Comparison of ENCODE assay signal across 7 cellular contexts in the genomic region with DNA sequence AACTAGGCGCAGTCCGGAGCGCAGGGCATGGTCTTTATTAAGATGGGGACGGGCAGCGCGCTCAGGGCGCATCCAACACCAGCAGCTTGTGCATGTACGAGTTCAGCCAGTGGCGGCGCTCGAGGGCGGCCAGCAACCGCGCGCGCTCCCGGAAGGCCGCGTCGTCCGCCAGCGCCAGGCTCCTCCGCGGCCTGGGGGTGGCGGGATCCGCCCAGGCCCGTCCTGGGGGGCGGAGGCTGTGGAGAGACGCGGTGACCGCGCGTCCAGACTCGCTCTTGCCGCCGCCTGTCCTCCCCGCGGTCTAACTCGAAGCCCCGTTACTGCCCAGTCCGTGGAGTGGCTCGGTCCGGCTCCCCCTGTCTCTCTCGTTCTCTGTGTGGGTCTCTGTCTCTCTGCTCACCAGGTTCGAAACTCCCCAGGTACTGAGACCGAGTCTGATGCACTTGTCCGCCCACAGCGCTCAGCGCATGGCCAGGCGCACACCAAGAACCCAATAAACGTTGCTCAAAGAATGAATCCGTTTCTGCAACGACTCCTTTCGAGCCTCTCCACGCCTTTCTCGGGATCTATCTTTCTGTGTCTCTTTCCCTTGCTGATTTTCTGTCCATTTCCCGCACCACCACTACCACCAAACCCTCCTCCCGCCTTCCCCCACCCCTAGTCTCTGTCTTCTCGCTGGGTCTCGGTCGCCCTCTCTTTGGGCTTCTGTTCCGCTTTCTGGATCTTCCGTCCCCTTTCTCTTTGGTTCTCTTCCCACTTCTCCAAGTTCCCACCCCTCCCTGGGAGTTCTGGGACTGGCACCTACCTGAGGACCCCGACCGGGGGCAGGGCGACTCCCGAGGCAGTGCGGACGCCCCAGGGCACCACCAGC. TPM values are rescaled to one million over a fixed set of nuclear protein-coding genes. Genes with fewer than 3 reads are reported as not detected.
DNase-seq lines count a peak whose midpoint lies in the region; ATAC-seq, FAIRE-seq and TF ChIP-seq lines count a peak whose summit lies in the region.
"Had no signal": no experiment of that assay in that cellular context is flagged by ENCODE, and none has a peak within 500 bp of the region (broad histone marks: within the 10 kb centered on the region; RNA-seq: fewer than 3 reads in every experiment).

No MANE protein-coding gene starts in this region.

- H3K27ac Mint-ChIP-seq in GM23338: no peak overlapping the region
- no peak overlapping the region for H3K27ac Mint-ChIP-seq in T-helper 17 cell

- H2AFZ ChIP-seq in GM23338: peak overlapping the region; percentile 96

- peak overlapping the region; percentile 84 for H3K4me2 ChIP-seq in GM23338

- no peaks in the 10 kb centered on the region; the same call in 2 of the 3 replicates for H3K36me3 Mint-ChIP-seq in GM23338 (ENCODE audit: low read depth)
- peaks cover 22% of the 10 kb centered on the region for H3K36me3 Mint-ChIP-seq in T-helper 17 cell (ENCODE audit: low read depth)

- H3K9me2 ChIP-seq in GM23338 (ENCODE audit: insufficient read depth): no peaks in the 10 kb centered on the region

- TF ChIP-seq CTCF in GM23338 (conservative IDR thresholded peaks at IDR 0.05; ENCODE audit: low read depth in 2 of 2) (peak; percentile 58 to 78), thoracic aorta (IDR thresholded peaks at IDR 0.05) (peak; percentile 30), kidney (IDR thresholded peaks at IDR 0.05; ENCODE audit: borderline replicate concordance, extremely low read depth, insufficient read depth) (no peak)

- H3K9me3 ChIP-seq in T-helper 17 cell (ENCODE audit: control insufficient read depth, low read length, poor library complexity, severe bottlenecking) (no peaks in the 10 kb centered on the region), thoracic aorta (no peaks in the 10 kb centered on the region), kidney (ENCODE audit: control insufficient read depth in 1 of 2, low read length in 2 of 2) (no peaks in the 10 kb centered on the region)

- no peak overlapping the region for H3K9ac ChIP-seq in kidney (ENCODE audit: low read length in 2 of 2)

- H3K27me3 ChIP-seq in GM23338 (ENCODE audit: insufficient read depth): peaks cover 62% of the 10 kb centered on the region
- H3K27me3 ChIP-seq in thoracic aorta (replicated peaks; ENCODE audit: insufficient read depth): peaks cover 52% of the 10 kb centered on the region

- peaks cover 29% of the 10 kb centered on the region for H3F3A ChIP-seq in GM23338 (replicated peaks; ENCODE audit: low read depth)

- H3K27me3 Mint-ChIP-seq in GM23338 (ENCODE audit: insufficient read depth, low read depth, poor library complexity) (peaks cover 67% of the 10 kb centered on the region), T-helper 17 cell (peaks cover 92% of the 10 kb centered on the region)

- H3K79me2 ChIP-seq in GM23338 (replicated peaks; ENCODE audit: insufficient read depth): no peaks in the 10 kb centered on the region

- H3K27ac ChIP-seq in GM23338 (ENCODE audit: low read depth) (no peak overlapping the region), thoracic aorta (no peak overlapping the region), kidney (ENCODE audit: low read depth in 2 of 2, low read length in 2 of 2) (no peak overlapping the region)

- no peaks in the 10 kb centered on the region for H3K36me3 ChIP-seq in GM23338 (ENCODE audit: insufficient read depth)
- H3K36me3 ChIP-seq in thoracic aorta: no peaks in the 10 kb centered on the region
- no peaks in the 10 kb centered on the region for H3K36me3 ChIP-seq in kidney (ENCODE audit: control insufficient read depth in 1 of 2, insufficient read depth in 2 of 2, low read length in 2 of 2)

- peaks cover 3% of the 10 kb centered on the region for H3K9me3 Mint-ChIP-seq in GM23338

- intact Hi-C loops in kidney (cut with DNase I): no loop called here

- H4K20me1 ChIP-seq in GM23338 (replicated peaks; ENCODE audit: insufficient read depth): peaks cover 4% of the 10 kb centered on the region; the same call in 1 of the 2 replicates

- H3K4me1 ChIP-seq in GM23338 (ENCODE audit: insufficient read depth) (peaks cover 43% of the 10 kb centered on the region), thoracic aorta (ENCODE audit: control insufficient read depth in 1 of 2, low read depth in 2 of 2) (peaks cover 12 to 28% of the 10 kb centered on the region in 2 donors), kidney (ENCODE audit: control insufficient read depth in 1 of 2, insufficient read depth in 1 of 2, low read depth in 1 of 2, low read length in 2 of 2) (peaks cover 0 to 5% of the 10 kb centered on the region in 2 donors)

- ATAC-seq in GM23338: peak; percentile 51
- peak; percentile 56 for ATAC-seq in T-helper 17 cell
- no peak for ATAC-seq in thoracic aorta (ENCODE audit: insufficient number of reproducible peaks, low FRiP score, low read depth)
- ATAC-seq in HG02759 (IDR thresholded peaks at IDR 0.05; ENCODE audit: unreplicated experiment): no peak

- no peak for FAIRE-seq in kidney (lab: Jason Lieb, UNC)

- H3K4me3 Mint-ChIP-seq in GM23338: peak overlapping the region; percentile 70
- peak overlapping the region; percentile 93 for H3K4me3 Mint-ChIP-seq in T-helper 17 cell

- peak; percentile 86 for DNase-seq in GM23338 (ENCODE audit: low spot score)
- DNase-seq in T-helper 17 cell: peak; percentile 30 to 46 (median 39)
- peak; percentile 30 for DNase-seq in foreskin melanocyte
- no peak for DNase-seq in thoracic aorta (ENCODE audit: low spot score)
- DNase-seq in kidney: no peak

- H3K4me3 ChIP-seq in GM23338: peak overlapping the region; percentile 61
- H3K4me3 ChIP-seq in thoracic aorta: peak overlapping the region; percentile 45
- no peak overlapping the region for H3K4me3 ChIP-seq in kidney (ENCODE audit: low read length in 2 of 2)

- H3K4me1 Mint-ChIP-seq in GM23338 (peaks cover 61% of the 10 kb centered on the region), T-helper 17 cell (peaks cover 66% of the 10 kb centered on the region)

TF ChIP-seq in GM23338, 12 proteins besides CTCF, POLR2A, EP300 and RAD21 (continues in another document):
- TF ChIP-seq CREB1 (CRISPR knock-in tag; IDR thresholded peaks at IDR 0.05; ENCODE audit: low read depth): peak; percentile 66
- TF ChIP-seq, protein P1, sequence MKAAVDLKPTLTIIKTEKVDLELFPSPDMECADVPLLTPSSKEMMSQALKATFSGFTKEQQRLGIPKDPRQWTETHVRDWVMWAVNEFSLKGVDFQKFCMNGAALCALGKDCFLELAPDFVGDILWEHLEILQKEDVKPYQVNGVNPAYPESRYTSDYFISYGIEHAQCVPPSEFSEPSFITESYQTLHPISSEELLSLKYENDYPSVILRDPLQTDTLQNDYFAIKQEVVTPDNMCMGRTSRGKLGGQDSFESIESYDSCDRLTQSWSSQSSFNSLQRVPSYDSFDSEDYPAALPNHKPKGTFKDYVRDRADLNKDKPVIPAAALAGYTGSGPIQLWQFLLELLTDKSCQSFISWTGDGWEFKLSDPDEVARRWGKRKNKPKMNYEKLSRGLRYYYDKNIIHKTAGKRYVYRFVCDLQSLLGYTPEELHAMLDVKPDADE (IDR thresholded peaks at IDR 0.05): no peak
- no peak for TF ChIP-seq JUNB (IDR thresholded peaks at IDR 0.05; ENCODE audit: unreplicated experiment)
- TF ChIP-seq EZH2 (IDR thresholded peaks at IDR 0.05; ENCODE audit: low read depth, unreplicated experiment): peak; percentile 84
- TF ChIP-seq STAT1 (IDR thresholded peaks at IDR 0.05; ENCODE audit: unreplicated experiment): no peak
- TF ChIP-seq ZNF331 (CRISPR knock-in tag; IDR thresholded peaks at IDR 0.05; ENCODE audit: low read depth): no peak
- no peak for TF ChIP-seq EZH2phosphoT487 (IDR thresholded peaks at IDR 0.05; ENCODE audit: unreplicated experiment)

RNA-seq across cellular contexts. Expression of a gene that starts 0.6 kb away (rescaled TPM):
- not detected in 2 replicates for total RNA-seq in GM23338 (2014; rRNA removed; shearing (Covaris generic))
- polyA plus RNA-seq in GM23338 (2016; fragmentation: Nextera tagmentation; extraction: Ambion mirVana) (1.3 and 1.6 TPM in 2 replicates), kidney (ENCODE audit: insufficient read depth, low read depth, low replicate concordance) (not detected)
- total RNA-seq in T-helper 17 cell (not detected), thoracic aorta (not detected), kidney (not detected)
- total RNA-seq: temporal lobe had no signal

RNA-seq across cellular contexts. Expression of a gene that starts 2.5 kb away (rescaled TPM):
- not detected in 2 replicates for total RNA-seq in GM23338 (2014; rRNA removed; shearing (Covaris generic))
- polyA plus RNA-seq in GM23338 (2016; fragmentation: Nextera tagmentation; extraction: Ambion mirVana) (1.2 and 1.7 TPM in 2 replicates), kidney (ENCODE audit: insufficient read depth, low read depth, low replicate concordance) (not detected)
- total RNA-seq in T-helper 17 cell (not detected), thoracic aorta (not detected), kidney (not detected)

RNA-seq across cellular contexts. Expression of a gene that starts 18.7 kb away (rescaled TPM):
- total RNA-seq in GM23338 (2014; rRNA removed; shearing (Covaris generic)): 0.90 and 1.6 TPM in 2 replicates
- polyA plus RNA-seq in GM23338 (2016; fragmentation: Nextera tagmentation; extraction: Ambion mirVana) (1.5 TPM in 2 replicates), kidney (ENCODE audit: insufficient read depth, low read depth, low replicate concordance) (0.45 TPM)
- total RNA-seq in T-helper 17 cell (not detected), thoracic aorta (1 to 10 TPM in 1 of 2 donors, under 1 TPM in 1; 0.54 to 2.8 TPM), kidney (1.4 TPM)

RNA-seq across cellular contexts. Expression of a gene that starts 29.0 kb away (rescaled TPM):
- total RNA-seq in GM23338 (2014; rRNA removed; shearing (Covaris generic)): 147 and 164 TPM in 2 replicates
- 93.6 and 103 TPM in 2 replicates for polyA plus RNA-seq in GM23338 (2016; fragmentation: Nextera tagmentation; extraction: Ambion mirVana)
- total RNA-seq in T-helper 17 cell: 100 to 1,000 TPM; 147 to 150 TPM
- 10 to 100 TPM; 60.2 to 95.4 TPM for total RNA-seq in thoracic aorta
- total RNA-seq in kidney: 74.0 TPM
- polyA plus RNA-seq in kidney (ENCODE audit: insufficient read depth, low read depth, low replicate concordance): 97.2 TPM

RNA-seq across cellular contexts. Expression of a gene that starts 30.4 kb away (rescaled TPM):
- 57.3 and 62.3 TPM in 2 replicates for total RNA-seq in GM23338 (2014; rRNA removed; shearing (Covaris generic))
- polyA plus RNA-seq in GM23338 (2016; fragmentation: Nextera tagmentation; extraction: Ambion mirVana) (16.8 and 20.0 TPM in 2 replicates), kidney (ENCODE audit: insufficient read depth, low read depth, low replicate concordance) (26.8 TPM)
- total RNA-seq in T-helper 17 cell (10 to 100 TPM; 34.8 to 38.0 TPM), thoracic aorta (10 to 100 TPM; 21.8 to 29.8 TPM), kidney (31.8 TPM)

Comparison
In these comparisons a context has a peak if more than half of its experiments do, and no peak if none do; other contexts are left out.
1. ATAC-seq: peak in GM23338 (single experiment) and T-helper 17 cell (single experiment); none in thoracic aorta (single experiment) and HG02759 (single experiment).
2. DNase-seq: peak in GM23338 (single experiment), T-helper 17 cell (3 of 3) and foreskin melanocyte (single experiment); none in thoracic aorta (single experiment) and kidney (single experiment).
3. H3K4me3 ChIP-seq: peak in GM23338 (single experiment) and thoracic aorta (single experiment); none in kidney (0 of 2).